In the genomic region with DNA sequence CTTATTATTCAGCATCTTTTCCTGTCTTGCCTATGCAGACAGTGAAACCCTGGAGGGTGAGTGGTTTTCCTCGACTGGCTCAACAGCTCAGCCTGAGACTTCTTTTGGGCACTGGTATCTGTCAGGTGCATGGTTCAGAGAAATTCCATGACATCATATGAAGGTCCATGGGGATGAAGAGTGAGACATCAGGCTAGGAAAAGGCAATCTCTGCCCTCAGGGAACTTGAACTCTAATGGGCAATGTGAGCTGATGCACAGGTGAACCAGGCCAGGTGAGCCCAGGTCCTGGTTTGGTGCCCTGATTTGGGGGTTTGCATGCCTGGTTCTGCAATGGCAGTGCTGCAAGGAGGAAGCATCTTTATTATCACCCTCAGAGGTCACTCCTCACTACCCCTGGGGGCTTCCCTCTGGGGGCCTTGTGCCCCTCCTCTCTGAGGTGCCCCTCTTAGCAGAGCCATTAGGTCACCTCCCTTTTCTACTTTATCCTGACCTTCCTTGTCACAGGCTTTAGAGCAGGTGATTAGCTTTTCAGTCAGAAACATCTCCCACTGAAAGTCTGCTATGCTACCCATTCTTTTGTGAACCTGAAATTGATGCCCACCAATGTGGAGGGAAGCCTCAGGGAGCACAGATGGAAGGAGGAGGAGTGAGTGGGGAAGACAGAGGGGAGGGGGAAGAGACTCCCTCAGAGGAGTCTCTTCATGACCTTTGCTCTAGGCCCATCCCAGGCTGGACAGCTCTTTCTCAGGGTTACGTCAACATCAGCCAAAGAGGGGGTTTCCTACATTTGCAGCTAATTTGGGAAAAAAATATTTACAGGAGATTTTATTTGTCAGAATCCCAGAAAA, we compare ENCODE assay signal across 1 cellular context.
TF ChIP-seq lines count a peak whose summit lies in the region.

No MANE protein-coding gene starts in this region.

TF ChIP-seq in liver, 16 proteins besides CTCF, POLR2A, EP300 and RAD21 (continued from another document):
- TF ChIP-seq TAF1 (conservative IDR thresholded peaks at IDR 0.05) (no peak), JUND (IDR thresholded peaks at IDR 0.05) (no peak), GABPA (IDR thresholded peaks at IDR 0.05 in 1 of 2, conservative IDR thresholded peaks at IDR 0.05 in 1 of 2) (no peak), EGR1 (IDR thresholded peaks at IDR 0.05; ENCODE audit: low read depth in 2 of 2) (no peak), SP1 (IDR thresholded peaks at IDR 0.05) (no peak), YY1 (IDR thresholded peaks at IDR 0.05) (no peak)
- TF ChIP-seq, protein P1, sequence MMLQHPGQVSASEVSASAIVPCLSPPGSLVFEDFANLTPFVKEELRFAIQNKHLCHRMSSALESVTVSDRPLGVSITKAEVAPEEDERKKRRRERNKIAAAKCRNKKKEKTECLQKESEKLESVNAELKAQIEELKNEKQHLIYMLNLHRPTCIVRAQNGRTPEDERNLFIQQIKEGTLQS (IDR thresholded peaks at IDR 0.05): no peak
- TF ChIP-seq, protein P2, sequence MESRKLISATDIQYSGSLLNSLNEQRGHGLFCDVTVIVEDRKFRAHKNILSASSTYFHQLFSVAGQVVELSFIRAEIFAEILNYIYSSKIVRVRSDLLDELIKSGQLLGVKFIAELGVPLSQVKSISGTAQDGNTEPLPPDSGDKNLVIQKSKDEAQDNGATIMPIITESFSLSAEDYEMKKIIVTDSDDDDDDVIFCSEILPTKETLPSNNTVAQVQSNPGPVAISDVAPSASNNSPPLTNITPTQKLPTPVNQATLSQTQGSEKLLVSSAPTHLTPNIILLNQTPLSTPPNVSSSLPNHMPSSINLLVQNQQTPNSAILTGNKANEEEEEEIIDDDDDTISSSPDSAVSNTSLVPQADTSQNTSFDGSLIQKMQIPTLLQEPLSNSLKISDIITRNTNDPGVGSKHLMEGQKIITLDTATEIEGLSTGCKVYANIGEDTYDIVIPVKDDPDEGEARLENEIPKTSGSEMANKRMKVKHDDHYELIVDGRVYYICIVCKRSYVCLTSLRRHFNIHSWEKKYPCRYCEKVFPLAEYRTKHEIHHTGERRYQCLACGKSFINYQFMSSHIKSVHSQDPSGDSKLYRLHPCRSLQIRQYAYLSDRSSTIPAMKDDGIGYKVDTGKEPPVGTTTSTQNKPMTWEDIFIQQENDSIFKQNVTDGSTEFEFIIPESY (IDR thresholded peaks at IDR 0.05): no peak
- TF ChIP-seq, protein P3, sequence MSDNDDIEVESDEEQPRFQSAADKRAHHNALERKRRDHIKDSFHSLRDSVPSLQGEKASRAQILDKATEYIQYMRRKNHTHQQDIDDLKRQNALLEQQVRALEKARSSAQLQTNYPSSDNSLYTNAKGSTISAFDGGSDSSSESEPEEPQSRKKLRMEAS (IDR thresholded peaks at IDR 0.05): no peak
TF ChIP-seq in liver: peak in this region for 0.
